ENCODE assay signal across 8 cellular contexts in genomic region chr1:63322944-63323865, GRCh38. TPM values are rescaled to one million over a fixed set of nuclear protein-coding genes. Genes with fewer than 3 reads are reported as not detected.
DNase-seq lines count a peak whose midpoint lies in the region; ATAC-seq, FAIRE-seq and TF ChIP-seq lines count a peak whose summit lies in the region.

No MANE protein-coding gene starts in this region.

- TF ChIP-seq EP300 in tibial nerve (IDR thresholded peaks at IDR 0.05), result no peak

- H3K4me1 ChIP-seq in ascending aorta (peaks cover 11 to 20% of the 10 kb centered on the region in 2 donors), lower lobe of right lung (peaks cover 37% of the 10 kb centered on the region), tibial nerve (peaks cover 0 to 51% (median 11%) of the 10 kb centered on the region in 4 donors)

- H3K4me3 ChIP-seq in ascending aorta, result peak overlapping the region; percentile 56 to 69
- peak overlapping the region; percentile 59 for H3K4me3 ChIP-seq in lower lobe of right lung
- H3K4me3 ChIP-seq in tibial nerve, result peak overlapping the region; percentile 50 to 69 (median 55)

- H3K27ac ChIP-seq in ascending aorta, result no peak overlapping the region
- no peak overlapping the region for H3K27ac ChIP-seq in lower lobe of right lung
- H3K27ac ChIP-seq in tibial nerve, result peak overlapping the region; percentile 93 to 99 (median 96)

- intact Hi-C loops in ascending aorta (cut with DNase I), result no loop called here
- intact Hi-C loops in lower lobe of right lung (cut with DNase I), result no loop called here

- DNase-seq in activated naive CD4-positive, alpha-beta T cell treated with Interleukin-2 at 50 U/mL for 16 hours, result peak; percentile 43
- DNase-seq in activated naive CD4-positive, alpha-beta T cell treated with anti-CD3 and anti-CD28 coated beads, Interleukin-2, amount 50 U/mL, for 16 hours, result no peak
- DNase-seq in NCI-H69 (lab: John Stamatoyannopoulos, UW) (peak; percentile 74), ascending aorta (ENCODE audit: low spot score in 2 of 2) (no peak), lower lobe of right lung (peak; percentile 55), tibial nerve (ENCODE audit: low spot score in 2 of 2) (no peak), H54 (ENCODE audit: insufficient read length, low spot score) (no peak)

- WGBS in tibial nerve, 2 donors, result 2 to 4% methylated on average over 24 to 71 of the region's 104 CpGs

- no peak for FAIRE-seq in H54 (lab: Jason Lieb, UNC)

- TF ChIP-seq CTCF in ascending aorta (IDR thresholded peaks at IDR 0.05), result no peak
- TF ChIP-seq CTCF in lower lobe of right lung (IDR thresholded peaks at IDR 0.05), result no peak
- no peak for TF ChIP-seq CTCF in tibial nerve (IDR thresholded peaks at IDR 0.05)

- ATAC-seq in lower lobe of right lung, result no peak
- ATAC-seq in GM21381 (IDR thresholded peaks at IDR 0.05; ENCODE audit: unreplicated experiment), result no peak

- H3K9me3 ChIP-seq in ascending aorta, result peaks cover 0 to 2% of the 10 kb centered on the region in 2 donors
- H3K9me3 ChIP-seq in lower lobe of right lung, result no peaks in the 10 kb centered on the region
- H3K9me3 ChIP-seq in tibial nerve, result no peaks in the 10 kb centered on the region

- H3K36me3 ChIP-seq in ascending aorta (no peaks in the 10 kb centered on the region), lower lobe of right lung (no peaks in the 10 kb centered on the region), tibial nerve (peaks cover 0 to 3% (median 0%) of the 10 kb centered on the region in 3 donors)

- peaks cover 72% of the 10 kb centered on the region for H3K27me3 ChIP-seq in ascending aorta
- H3K27me3 ChIP-seq in lower lobe of right lung (ENCODE audit: low read depth), result peaks cover 100% of the 10 kb centered on the region
- peaks cover 6 to 96% of the 10 kb centered on the region in 2 donors for H3K27me3 ChIP-seq in tibial nerve

- TF ChIP-seq POLR2A in tibial nerve (IDR thresholded peaks at IDR 0.05) (no peak), H54 (IDR thresholded peaks at IDR 0.05; ENCODE audit: low read depth, low read length) (no peak)

RNA-seq across cellular contexts. Expression of gene FOXD3, which starts 0.8 kb away (rescaled TPM):
- not detected for total RNA-seq in ascending aorta
- not detected for total RNA-seq in lower lobe of right lung
- 10 to 100 TPM; 15.9 to 37.6 (median 25.6) TPM for total RNA-seq in tibial nerve

RNA-seq across cellular contexts. Expression of gene ALG6, which starts 44.2 kb away (rescaled TPM):
- total RNA-seq in ascending aorta (5.7 TPM), lower lobe of right lung (11.8 TPM), tibial nerve (10 to 100 TPM in 3 of 4 donors, 1 to 10 TPM in 1; 6.6 to 16.8 (median 13.5) TPM)

Comparison
In these comparisons a context has a peak if more than half of its experiments do, and no peak if none do; other contexts are left out.
1. DNase-seq: peak in activated naive CD4-positive, alpha-beta T cell treated with Interleukin-2 at 50 U/mL for 16 hours (single experiment), NCI-H69 (single experiment) and lower lobe of right lung (single experiment); none in activated naive CD4-positive, alpha-beta T cell treated with anti-CD3 and anti-CD28 coated beads, Interleukin-2, amount 50 U/mL, for 16 hours (single experiment), ascending aorta (0 of 2), tibial nerve (0 of 2) and H54 (single experiment).
2. H3K27ac ChIP-seq: peak in tibial nerve (4 of 4); none in ascending aorta (0 of 2) and lower lobe of right lung (single experiment).
3. RNA of gene FOXD3, which starts 0.8 kb away (total RNA-seq): 15.9 to 37.6 TPM in tibial nerve; not detected in ascending aorta (single experiment) and not detected in lower lobe of right lung (single experiment); every median in the first group is over 10 times any median in the second.
4. Peak in every context shown above with its lines, with median percentiles within 50 percentile points of each other: H3K4me3 ChIP-seq.